Comparison of ENCODE assay signal across 2 cellular contexts in the genomic region with DNA sequence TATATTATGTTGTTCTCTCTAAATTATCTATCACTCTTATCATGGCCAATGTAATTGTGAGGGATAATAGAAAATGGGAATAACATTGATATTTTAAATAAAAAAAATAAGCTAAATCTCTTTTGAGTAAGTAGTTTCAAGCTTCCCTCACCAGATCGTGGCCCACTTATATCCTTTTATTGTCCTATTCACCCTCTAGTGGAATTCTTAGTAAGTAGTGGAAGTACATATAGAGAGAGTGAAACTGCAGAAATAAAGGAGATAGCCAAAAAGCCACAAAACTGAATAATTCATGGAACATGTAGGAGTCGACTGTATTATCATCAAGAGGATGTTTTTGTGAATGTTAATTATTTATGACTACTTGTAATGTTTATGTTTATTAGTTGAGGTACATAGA.
TF ChIP-seq lines count a peak whose summit lies in the region.

No MANE protein-coding gene starts in this region.

TF ChIP-seq in IMR-90, 13 proteins besides CTCF, POLR2A, EP300 and RAD21:
- no peak for TF ChIP-seq CHD1 (IDR thresholded peaks at IDR 0.05; ENCODE audit: low read depth, low read length)
- TF ChIP-seq, protein P1, sequence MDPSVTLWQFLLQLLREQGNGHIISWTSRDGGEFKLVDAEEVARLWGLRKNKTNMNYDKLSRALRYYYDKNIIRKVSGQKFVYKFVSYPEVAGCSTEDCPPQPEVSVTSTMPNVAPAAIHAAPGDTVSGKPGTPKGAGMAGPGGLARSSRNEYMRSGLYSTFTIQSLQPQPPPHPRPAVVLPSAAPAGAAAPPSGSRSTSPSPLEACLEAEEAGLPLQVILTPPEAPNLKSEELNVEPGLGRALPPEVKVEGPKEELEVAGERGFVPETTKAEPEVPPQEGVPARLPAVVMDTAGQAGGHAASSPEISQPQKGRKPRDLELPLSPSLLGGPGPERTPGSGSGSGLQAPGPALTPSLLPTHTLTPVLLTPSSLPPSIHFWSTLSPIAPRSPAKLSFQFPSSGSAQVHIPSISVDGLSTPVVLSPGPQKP (IDR thresholded peaks at IDR 0.05; ENCODE audit: borderline replicate concordance, low read depth, low read length): no peak
- TF ChIP-seq MAFK (IDR thresholded peaks at IDR 0.05; ENCODE audit: low read depth, low read length): no peak
- TF ChIP-seq MAZ (IDR thresholded peaks at IDR 0.05; ENCODE audit: borderline replicate concordance, low read depth, low read length): no peak
- TF ChIP-seq, protein P2, sequence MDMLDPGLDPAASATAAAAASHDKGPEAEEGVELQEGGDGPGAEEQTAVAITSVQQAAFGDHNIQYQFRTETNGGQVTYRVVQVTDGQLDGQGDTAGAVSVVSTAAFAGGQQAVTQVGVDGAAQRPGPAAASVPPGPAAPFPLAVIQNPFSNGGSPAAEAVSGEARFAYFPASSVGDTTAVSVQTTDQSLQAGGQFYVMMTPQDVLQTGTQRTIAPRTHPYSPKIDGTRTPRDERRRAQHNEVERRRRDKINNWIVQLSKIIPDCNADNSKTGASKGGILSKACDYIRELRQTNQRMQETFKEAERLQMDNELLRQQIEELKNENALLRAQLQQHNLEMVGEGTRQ (IDR thresholded peaks at IDR 0.05; ENCODE audit: low read depth, low read length): no peak
- no peak for TF ChIP-seq SMC3 (IDR thresholded peaks at IDR 0.05; ENCODE audit: low read depth, low read length)
- TF ChIP-seq RCOR1 (IDR thresholded peaks at IDR 0.05; ENCODE audit: insufficient replicate concordance, low read length): no peak
- TF ChIP-seq MXI1 (IDR thresholded peaks at IDR 0.05; ENCODE audit: borderline replicate concordance, low read depth, low read length): no peak
- no peak for TF ChIP-seq NFE2L2 (IDR thresholded peaks at IDR 0.05; ENCODE audit: low read depth, low read length)
- TF ChIP-seq FOS (IDR thresholded peaks at IDR 0.05; ENCODE audit: low read depth, low read length): no peak
- TF ChIP-seq BHLHE40 (IDR thresholded peaks at IDR 0.05; ENCODE audit: low read depth, low read length): no peak
- TF ChIP-seq CEBPB (IDR thresholded peaks at IDR 0.05; ENCODE audit: low read depth, low read length): no peak
- no peak for TF ChIP-seq RFX5 (IDR thresholded peaks at IDR 0.05; ENCODE audit: low read depth, low read length)

TF ChIP-seq in H1, 55 proteins besides CTCF, POLR2A, EP300 and RAD21:
- TF ChIP-seq SRF (IDR thresholded peaks at IDR 0.05; ENCODE audit: low read depth, low read length): no peak
- no peak for TF ChIP-seq GABPA (IDR thresholded peaks at IDR 0.05; ENCODE audit: borderline replicate concordance, insufficient read depth, low read length)
- no peak for TF ChIP-seq CEBPB (IDR thresholded peaks at IDR 0.05; ENCODE audit: low read depth, low read length)
- TF ChIP-seq HDAC2 (IDR thresholded peaks at IDR 0.05; ENCODE audit: borderline replicate concordance in 1 of 2, low read depth in 2 of 2, low read length in 2 of 2): no peak
- no peak for TF ChIP-seq SP2 (IDR thresholded peaks at IDR 0.05; ENCODE audit: low read length)
- no peak for TF ChIP-seq MAFK (IDR thresholded peaks at IDR 0.05; ENCODE audit: low read depth, low read length)
- TF ChIP-seq ASH2L (IDR thresholded peaks at IDR 0.05; ENCODE audit: low read length): no peak
- no peak for TF ChIP-seq EZH2 (IDR thresholded peaks at IDR 0.05; ENCODE audit: low read depth, low read length, severe bottlenecking)
- no peak for TF ChIP-seq BACH1 (IDR thresholded peaks at IDR 0.05; ENCODE audit: low read length)
- no peak for TF ChIP-seq PHF8 (conservative IDR thresholded peaks at IDR 0.05; ENCODE audit: low read depth, low read length)
- TF ChIP-seq KDM4A (IDR thresholded peaks at IDR 0.05; ENCODE audit: low read depth, low read length, severe bottlenecking): no peak
- no peak for TF ChIP-seq FOSL1 (IDR thresholded peaks at IDR 0.05; ENCODE audit: insufficient read depth, low read depth, low read length)
- no peak for TF ChIP-seq BCL11A (IDR thresholded peaks at IDR 0.05; ENCODE audit: low read depth in 2 of 2, low read length in 2 of 2)
